10 cellular contexts compared by ENCODE assay signal in genomic region chr12:56991319-56991906, GRCh38. TPM values are rescaled to one million over a fixed set of nuclear protein-coding genes. Genes with fewer than 3 reads are reported as not detected.
A peak's percentile ranks its signal among the peaks of the same experiment; 100 is the strongest.
DNase-seq lines count a peak whose midpoint lies in the region; ATAC-seq and TF ChIP-seq lines count a peak whose summit lies in the region.
"Had no signal": no experiment of that assay in that cellular context is flagged by ENCODE, and none has a peak within 500 bp of the region (broad histone marks: within the 10 kb centered on the region; RNA-seq: fewer than 3 reads in every experiment).

No MANE protein-coding gene starts in this region.

- intact Hi-C loops in heart left ventricle (cut with DNase I) (no loop called here), spleen (cut with DNase I; ENCODE audit: low total_unique reads) (loop anchor here (5.0 kb wide), 1 partner anchor 229 kb away; the partner anchor contains the start of gene HSD17B6)

- TF ChIP-seq CTCF in heart left ventricle (IDR thresholded peaks at IDR 0.05): no peak
- TF ChIP-seq CTCF in spleen (IDR thresholded peaks at IDR 0.05 in 8 of 11, conservative IDR thresholded peaks at IDR 0.05 in 3 of 11): no peak

- WGBS in heart left ventricle, 4 donors: 52 to 60% (median 56%) methylated on average over 4 of the region's 4 CpGs
- 20 to 29% (median 26%) methylated on average over 4 of the region's 4 CpGs for WGBS in spleen, 5 donors

- H3K9me3 ChIP-seq in heart left ventricle: no peaks in the 10 kb centered on the region
- H3K9me3 ChIP-seq in spleen: no peaks in the 10 kb centered on the region

- H3K27me3 ChIP-seq in heart left ventricle: no peaks in the 10 kb centered on the region
- H3K27me3 ChIP-seq in spleen (replicated peaks in 1 of 7): no peaks in the 10 kb centered on the region

- H3K36me3 ChIP-seq in heart left ventricle (peaks cover 0 to 10% (median 0%) of the 10 kb centered on the region in 9 donors), spleen (peaks cover 0 to 18% (median 0%) of the 10 kb centered on the region in 6 donors)

- H3K27ac ChIP-seq in heart left ventricle: peak overlapping the region in 8 of 12 donors; percentile 15 to 83 (median 48)
- peak overlapping the region; percentile 58 to 85 (median 74) for H3K27ac ChIP-seq in spleen

- H3K4me3 ChIP-seq in heart left ventricle (no peak overlapping the region), spleen (no peak overlapping the region)

- DNase-seq in SIG-M5 treated with dmso at 0.1 percent for 504 hours (lab: John Stamatoyannopoulos, UW; ENCODE audit: unreplicated experiment): peak; percentile 49
- DNase-seq in SIG-M5 (lab: John Stamatoyannopoulos, UW): no peak
- DNase-seq in RPMI8226: peak; percentile 93
- peak; percentile 55 to 73 (median 63) for DNase-seq in heart left ventricle
- DNase-seq in spleen: peak; percentile 79
- DNase-seq in stimulated activated naive CD4-positive, alpha-beta T cell treated with Interleukin-2 at 50 U/mL for 16 hours (lab: John Stamatoyannopoulos, UW): no peak
- DNase-seq: NCI-H2029 treated with DMSO at 0.1 percent for 48 hours had no signal

- H3K4me1 ChIP-seq in heart left ventricle (peaks cover 4 to 46% (median 28%) of the 10 kb centered on the region in 12 donors), spleen (peaks cover 20 to 81% (median 57%) of the 10 kb centered on the region in 6 donors)

- TF ChIP-seq POLR2A in heart left ventricle (IDR thresholded peaks at IDR 0.05) (no peak), spleen (IDR thresholded peaks at IDR 0.05) (no peak)

- ATAC-seq in heart left ventricle: peak in 2 of 4 donors; percentile 58 to 67
- no peak for ATAC-seq in GM19328 (IDR thresholded peaks at IDR 0.05; ENCODE audit: unreplicated experiment)
- no peak for ATAC-seq in HG02840 (IDR thresholded peaks at IDR 0.05; ENCODE audit: low FRiP score, unreplicated experiment)

RNA-seq across cellular contexts. Expression of gene ZBTB39, which starts 14.9 kb away (rescaled TPM):
- total RNA-seq in heart left ventricle (1 to 10 TPM; 2.7 to 4.5 (median 3.6) TPM), spleen (10 to 100 TPM in 6 of 7 donors, 1 to 10 TPM in 1; 8.7 to 15.7 (median 11.9) TPM)
- polyA plus RNA-seq in heart left ventricle (1 to 10 TPM; 1.5 to 2.6 TPM), spleen (1 to 10 TPM; 1.7 to 3.3 (median 2.0) TPM)

RNA-seq across cellular contexts. Expression of gene TAC3, which starts 24.9 kb away (rescaled TPM):
- not detected for total RNA-seq in heart left ventricle
- not detected for polyA plus RNA-seq in heart left ventricle
- total RNA-seq in spleen: not detected
- polyA plus RNA-seq in spleen: under 1 TPM in 2 of 3 donors, not detected in 1; 0.11 to 0.20 TPM
- total RNA-seq: A673 had no signal

RNA-seq across cellular contexts. Expression of gene RDH16, which starts 34.0 kb away (rescaled TPM):
- under 1 TPM in 7 of 9 donors, not detected in 2; 0.08 to 0.54 (median 0.16) TPM for total RNA-seq in heart left ventricle
- under 1 TPM; 0.06 to 0.27 TPM for polyA plus RNA-seq in heart left ventricle
- total RNA-seq in spleen: 1 to 10 TPM in 6 of 7 donors, under 1 TPM in 1; 0.94 to 3.9 (median 2.6) TPM
- 1 to 10 TPM in 2 of 3 donors, under 1 TPM in 1; 0.86 to 3.0 (median 2.3) TPM for polyA plus RNA-seq in spleen

RNA-seq across cellular contexts. Expression of gene SDR9C7, which starts 57.2 kb away (rescaled TPM):
- total RNA-seq in heart left ventricle (under 1 TPM in 3 of 9 donors, not detected in 6; 0.12 to 0.27 (median 0.20) TPM), spleen (under 1 TPM in 1 of 7 donors, not detected in 6; 0.51 TPM)
- polyA plus RNA-seq in heart left ventricle (not detected), spleen (under 1 TPM in 2 of 3 donors, not detected in 1; 0.03 to 0.04 TPM)
- total RNA-seq: A673 had no signal

RNA-seq across cellular contexts. Expression of gene MYO1A, which starts 58.5 kb away (rescaled TPM):
- under 1 TPM in 3 of 9 donors, not detected in 6; 0.06 to 0.77 (median 0.45) TPM for total RNA-seq in heart left ventricle
- under 1 TPM in 1 of 2 donors, not detected in 1; 0.19 TPM for polyA plus RNA-seq in heart left ventricle
- 1 to 10 TPM in 1 of 7 donors, under 1 TPM in 5, not detected in 1; 0.14 to 1.4 (median 0.48) TPM for total RNA-seq in spleen
- under 1 TPM; 0.12 to 0.22 (median 0.20) TPM for polyA plus RNA-seq in spleen

Comparison
In these comparisons a context has a peak if more than half of its experiments do, and no peak if none do; other contexts are left out.
1. DNase-seq: peak in SIG-M5 treated with dmso at 0.1 percent for 504 hours (single experiment), RPMI8226 (single experiment), heart left ventricle (5 of 5) and spleen (single experiment); none in SIG-M5 (single experiment) and stimulated activated naive CD4-positive, alpha-beta T cell treated with Interleukin-2 at 50 U/mL for 16 hours (single experiment).